Comparison of ENCODE assay signal across 10 cellular contexts in the genomic region with DNA sequence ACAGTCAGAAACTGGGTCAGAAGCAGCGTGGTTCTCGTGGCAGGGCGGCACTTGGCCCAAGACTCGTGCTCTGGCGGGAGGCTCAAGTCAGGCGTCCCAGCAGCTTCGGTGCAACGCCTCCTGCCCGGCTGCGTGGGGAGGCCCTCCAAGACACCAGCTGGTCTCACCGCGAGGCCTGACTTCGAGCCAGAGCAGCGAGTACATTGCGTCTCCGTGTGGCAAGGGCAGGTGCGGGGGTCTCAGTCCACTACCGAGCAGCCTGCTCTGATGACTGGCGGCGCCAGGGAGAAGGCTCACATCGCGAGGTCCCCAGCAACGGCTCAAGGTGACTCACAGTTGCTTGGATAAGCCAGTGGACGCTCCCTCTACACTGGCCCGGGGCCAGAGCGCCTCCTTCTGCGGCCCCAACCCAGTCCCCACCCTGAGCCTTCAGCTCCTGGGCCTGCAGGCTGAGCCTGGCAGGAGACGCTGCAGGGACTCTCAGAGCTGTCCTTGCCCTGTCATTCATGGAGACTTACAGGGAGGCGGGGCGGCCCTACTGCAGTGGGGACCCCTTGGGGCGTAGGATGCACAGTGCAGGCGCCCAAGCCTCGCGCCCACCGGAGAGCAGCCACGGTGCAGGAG. TPM values are rescaled to one million over a fixed set of nuclear protein-coding genes. Genes with fewer than 3 reads are reported as not detected.
DNase-seq lines count a peak whose midpoint lies in the region; ATAC-seq, FAIRE-seq and TF ChIP-seq lines count a peak whose summit lies in the region.
"Had no signal": no experiment of that assay in that cellular context is flagged by ENCODE, and none has a peak within 500 bp of the region (broad histone marks: within the 10 kb centered on the region; RNA-seq: fewer than 3 reads in every experiment).

No MANE protein-coding gene starts in this region.

- H3K36me3 ChIP-seq in adipocyte (ENCODE audit: control insufficient read depth, insufficient read depth, low read length, severe bottlenecking) (peaks cover 28% of the 10 kb centered on the region), stomach (peaks cover 20 to 72% (median 53%) of the 10 kb centered on the region in 4 donors)

- ATAC-seq in HG02763 (IDR thresholded peaks at IDR 0.05; ENCODE audit: unreplicated experiment): no peak
- ATAC-seq: mucosa of descending colon had no signal

- DNase-seq in NCI-H2029 (lab: John Stamatoyannopoulos, UW): peak; percentile 50
- DNase-seq in NCI-H2029 treated with DMSO at 0.1 percent for 48 hours (lab: John Stamatoyannopoulos, UW): no peak
- no peak for DNase-seq in adipocyte (ENCODE audit: low read depth)
- peak in 31 of 51 donors; percentile 12 to 75 (median 39) for DNase-seq in hypothalamus (lab: John Stamatoyannopoulos, UW)
- peak; percentile 53 for DNase-seq in stomach
- DNase-seq in D721Med (ENCODE audit: insufficient read length, low spot score): no peak
- no peak for DNase-seq in T-helper 9 cell

- no peak for TF ChIP-seq EP300 in stomach (IDR thresholded peaks at IDR 0.05)

- peak overlapping the region in 4 of 5 donors; percentile 8 to 90 (median 30) for H3K27ac ChIP-seq in stomach
- H3K27ac ChIP-seq: A549 had no signal

- H3K9ac ChIP-seq in adipocyte (ENCODE audit: low read length): peak overlapping the region; percentile 65

- H3K4me3 ChIP-seq in adipocyte (ENCODE audit: low read length) (peak overlapping the region; percentile 71), stomach (no peak overlapping the region)
- H3K4me3 ChIP-seq: A549, mucosa of descending colon had no signal

- intact Hi-C loops in stomach (cut with DNase I; ENCODE audit: low total_unique reads): no loop called here

- TF ChIP-seq POLR2A in stomach (IDR thresholded peaks at IDR 0.05): no peak

- 69 to 78% (median 72%) methylated on average over 28 to 36 of the region's 36 CpGs for WGBS in stomach, 5 donors

- TF ChIP-seq CTCF in stomach (IDR thresholded peaks at IDR 0.05) (no peak), D721Med (IDR thresholded peaks at IDR 0.05; ENCODE audit: insufficient read depth, missing control alignments) (no peak)

- peaks cover 20% of the 10 kb centered on the region for H3K4me1 ChIP-seq in adipocyte (ENCODE audit: control insufficient read depth, insufficient read depth, low read length)
- peaks cover 22 to 43% (median 30%) of the 10 kb centered on the region in 4 donors for H3K4me1 ChIP-seq in stomach

- no peaks in the 10 kb centered on the region for H3K27me3 ChIP-seq in adipocyte (replicated peaks; ENCODE audit: control insufficient read depth, insufficient read depth, low read length)
- no peaks in the 10 kb centered on the region for H3K27me3 ChIP-seq in stomach

- FAIRE-seq in D721Med (lab: Jason Lieb, UNC): no peak
- FAIRE-seq: A549 had no signal

- H3K9me3 ChIP-seq in adipocyte (ENCODE audit: control insufficient read depth, low read length) (no peaks in the 10 kb centered on the region), stomach (no peaks in the 10 kb centered on the region)
- H3K9me3 ChIP-seq: A549, mucosa of descending colon had no signal

RNA-seq across cellular contexts. Expression of a gene that starts 41.9 kb away (rescaled TPM):
- total RNA-seq in stomach: 10 to 100 TPM in 4 of 5 donors, 1 to 10 TPM in 1; 4.5 to 45.8 (median 15.2) TPM
- polyA plus RNA-seq in stomach: 1 to 10 TPM; 5.0 to 9.3 (median 7.8) TPM

RNA-seq across cellular contexts. Expression of a gene that starts 42.5 kb away (rescaled TPM):
- total RNA-seq in stomach: 100 to 1,000 TPM in 1 of 5 donors, 10 to 100 TPM in 3, 1 to 10 TPM in 1; 9.2 to 210 (median 33.3) TPM
- 10 to 100 TPM in 2 of 3 donors, 1 to 10 TPM in 1; 6.7 to 15.1 (median 10.2) TPM for polyA plus RNA-seq in stomach

Comparison
In these comparisons a context has a peak if more than half of its experiments do, and no peak if none do; other contexts are left out.
1. DNase-seq: peak in NCI-H2029 (single experiment), hypothalamus (31 of 51) and stomach (single experiment); none in NCI-H2029 treated with DMSO at 0.1 percent for 48 hours (single experiment), adipocyte (single experiment), D721Med (single experiment) and T-helper 9 cell (single experiment).